8 cellular contexts compared by ENCODE assay signal in genomic region chr20:840858-841567, GRCh38. TPM values are rescaled to one million over a fixed set of nuclear protein-coding genes. Genes with fewer than 3 reads are reported as not detected.
DNase-seq lines count a peak whose midpoint lies in the region; ATAC-seq and TF ChIP-seq lines count a peak whose summit lies in the region.

No MANE protein-coding gene starts in this region.

- H3K36me3 ChIP-seq in Caco-2 (ENCODE audit: control insufficient read depth, insufficient read depth, low read length) (no peaks in the 10 kb centered on the region; the same call in 1 of the 2 replicates), neural cell (ENCODE audit: insufficient read depth, low read length) (no peaks in the 10 kb centered on the region)

- no peak overlapping the region for H3K4me2 ChIP-seq in neural cell (ENCODE audit: low read length)

- peaks cover 14% of the 10 kb centered on the region for H3K4me1 Mint-ChIP-seq in Caco-2 (ENCODE audit: low read depth, unreplicated experiment)
- peaks cover 17% of the 10 kb centered on the region for H3K4me1 Mint-ChIP-seq in endothelial cell (ENCODE audit: unreplicated experiment)

- DNase-seq in Caco-2 (peak; percentile 74 to 75), NCI-H748 (lab: John Stamatoyannopoulos, UW; ENCODE audit: unreplicated experiment) (peak; percentile 82), endothelial cell (ENCODE audit: low spot score) (no peak), dermis blood vessel endothelial cell (no peak), NCI-H2107 (lab: John Stamatoyannopoulos, UW) (no peak)

- no peaks in the 10 kb centered on the region for H3K9me2 ChIP-seq in neural cell (ENCODE audit: insufficient read depth, low read length)

- H3K4me3 Mint-ChIP-seq in Caco-2 (ENCODE audit: unreplicated experiment) (peak overlapping the region; percentile 76), endothelial cell (ENCODE audit: unreplicated experiment) (peak overlapping the region; percentile 42)

- no peak for TF ChIP-seq CTCF in Caco-2 (IDR thresholded peaks at IDR 0.05; ENCODE audit: insufficient read depth in 1 of 2, low read depth in 1 of 2, low read length in 1 of 2, severe bottlenecking in 1 of 2, unreplicated experiment in 1 of 2)
- no peak for TF ChIP-seq CTCF in endothelial cell (IDR thresholded peaks at IDR 0.05; ENCODE audit: unreplicated experiment)
- no peak for TF ChIP-seq CTCF in neural cell (IDR thresholded peaks at IDR 0.05; ENCODE audit: poor library complexity, severe bottlenecking)

- peaks cover 7% of the 10 kb centered on the region for H3K79me2 ChIP-seq in neural cell (replicated peaks; ENCODE audit: insufficient read depth, low read length)

- no peaks in the 10 kb centered on the region for H3K9me3 ChIP-seq in Caco-2
- no peaks in the 10 kb centered on the region for H3K9me3 ChIP-seq in neural cell (ENCODE audit: low read length)

- CTCF ChIA-PET in Caco-2 (lab: Charles Lee), result interaction anchor here (0.6 kb wide), 1 partner anchor 268 kb away, joined by 4 read pairs; no protein-coding TSS in a partner anchor

- BruUV-seq in Caco-2 (replicated peaks; lab: Mats Ljungman, UMichigan), result no TSS peak

- no peak overlapping the region for H2AFZ ChIP-seq in neural cell (ENCODE audit: low read depth, low read length)

- H3K27me3 ChIP-seq in Caco-2 (replicated peaks; ENCODE audit: control insufficient read depth, insufficient read depth, low read length), result no peaks in the 10 kb centered on the region
- H3K27me3 ChIP-seq in neural cell (ENCODE audit: insufficient read depth, low read depth, low read length), result peaks cover 37% of the 10 kb centered on the region

- no peak overlapping the region for H3K27ac ChIP-seq in neural cell (ENCODE audit: low read length)

- H3K27ac Mint-ChIP-seq in Caco-2 (ENCODE audit: unreplicated experiment) (peak overlapping the region; percentile 12), endothelial cell (ENCODE audit: unreplicated experiment) (no peak overlapping the region)

- H3F3A ChIP-seq in neural cell (ENCODE audit: insufficient read depth, low read length, poor library complexity, severe bottlenecking), result no peaks in the 10 kb centered on the region

- no peak overlapping the region for H3K9ac ChIP-seq in neural cell (ENCODE audit: low read length)

- POLR2A ChIA-PET in Caco-2 (lab: Charles Lee), result no interaction called here

- H3K4me3 ChIP-seq in Caco-2 (ENCODE audit: low read depth, low read length), result peak overlapping the region; percentile 83
- peak overlapping the region; percentile 24 for H3K4me3 ChIP-seq in neural cell (ENCODE audit: low read length)

- H3K9me3 Mint-ChIP-seq in Caco-2 (ENCODE audit: unreplicated experiment) (no peaks in the 10 kb centered on the region), endothelial cell (ENCODE audit: unreplicated experiment) (peaks cover 5% of the 10 kb centered on the region)

- TF ChIP-seq RAD21 in neural cell (conservative IDR thresholded peaks at IDR 0.05), result no peak

- intact Hi-C loops in Caco-2 (cut with micrococcal nuclease; ENCODE audit: unreplicated experiment), result loop anchor here (1.0 kb wide), 1 partner anchor 8 kb away; the partner anchor contains the start of gene FAM110A

- H3K4me1 ChIP-seq in Caco-2, result peaks cover 22% of the 10 kb centered on the region

- no peak for ATAC-seq in SK-N-SH treated with all-trans-retinoic acid at 6 μM for 48 hours
- ATAC-seq in HG03196 (IDR thresholded peaks at IDR 0.05; ENCODE audit: unreplicated experiment), result no peak

- no peak for TF ChIP-seq EP300 in neural cell (conservative IDR thresholded peaks at IDR 0.05; ENCODE audit: poor library complexity, severe bottlenecking)

- no peaks in the 10 kb centered on the region for H4K20me1 ChIP-seq in neural cell (ENCODE audit: insufficient read depth)

- peaks cover 16% of the 10 kb centered on the region for H3K36me3 Mint-ChIP-seq in Caco-2 (ENCODE audit: insufficient read depth, unreplicated experiment)
- peaks cover 14% of the 10 kb centered on the region for H3K36me3 Mint-ChIP-seq in endothelial cell (ENCODE audit: low read depth, unreplicated experiment)

- no peaks in the 10 kb centered on the region for H3K27me3 Mint-ChIP-seq in Caco-2 (ENCODE audit: insufficient read depth, unreplicated experiment)
- peaks cover 13% of the 10 kb centered on the region for H3K27me3 Mint-ChIP-seq in endothelial cell (ENCODE audit: unreplicated experiment)

TF ChIP-seq in neural cell, 6 proteins besides CTCF, POLR2A, EP300 and RAD21:
- no peak for TF ChIP-seq TAF1 (IDR thresholded peaks at IDR 0.05; ENCODE audit: low read depth)
TF ChIP-seq in neural cell: peak in this region for 0.

TF ChIP-seq in SK-N-SH treated with all-trans-retinoic acid at 6 μM for 48 hours, 23 proteins besides CTCF, POLR2A, EP300 and RAD21:
- TF ChIP-seq ARNTL (CRISPR knock-in tag; IDR thresholded peaks at IDR 0.05; ENCODE audit: borderline replicate concordance, low read depth), result no peak

RNA-seq across cellular contexts. Expression of gene FAM110A, which starts 7.5 kb away (rescaled TPM):
- 13.8 and 18.4 TPM in 2 replicates for total RNA-seq in Caco-2 (2022)
- 7.2 TPM for total RNA-seq in endothelial cell (ENCODE audit: unreplicated experiment)
- polyA plus RNA-seq in neural cell, result 5.8 and 8.0 TPM in 2 replicates
- 8.5 and 13.6 TPM in 2 replicates for polyA minus RNA-seq in neural cell
- total RNA-seq in dermis blood vessel endothelial cell, result 2.7 and 2.9 TPM in 2 replicates

Comparison
In these comparisons a context has a peak if more than half of its experiments do, and no peak if none do; other contexts are left out.
1. DNase-seq: peak in Caco-2 (2 of 2) and NCI-H748 (single experiment); none in endothelial cell (single experiment), dermis blood vessel endothelial cell (single experiment) and NCI-H2107 (single experiment).